Comparison of ENCODE assay signal across 9 cellular contexts in the genomic region with DNA sequence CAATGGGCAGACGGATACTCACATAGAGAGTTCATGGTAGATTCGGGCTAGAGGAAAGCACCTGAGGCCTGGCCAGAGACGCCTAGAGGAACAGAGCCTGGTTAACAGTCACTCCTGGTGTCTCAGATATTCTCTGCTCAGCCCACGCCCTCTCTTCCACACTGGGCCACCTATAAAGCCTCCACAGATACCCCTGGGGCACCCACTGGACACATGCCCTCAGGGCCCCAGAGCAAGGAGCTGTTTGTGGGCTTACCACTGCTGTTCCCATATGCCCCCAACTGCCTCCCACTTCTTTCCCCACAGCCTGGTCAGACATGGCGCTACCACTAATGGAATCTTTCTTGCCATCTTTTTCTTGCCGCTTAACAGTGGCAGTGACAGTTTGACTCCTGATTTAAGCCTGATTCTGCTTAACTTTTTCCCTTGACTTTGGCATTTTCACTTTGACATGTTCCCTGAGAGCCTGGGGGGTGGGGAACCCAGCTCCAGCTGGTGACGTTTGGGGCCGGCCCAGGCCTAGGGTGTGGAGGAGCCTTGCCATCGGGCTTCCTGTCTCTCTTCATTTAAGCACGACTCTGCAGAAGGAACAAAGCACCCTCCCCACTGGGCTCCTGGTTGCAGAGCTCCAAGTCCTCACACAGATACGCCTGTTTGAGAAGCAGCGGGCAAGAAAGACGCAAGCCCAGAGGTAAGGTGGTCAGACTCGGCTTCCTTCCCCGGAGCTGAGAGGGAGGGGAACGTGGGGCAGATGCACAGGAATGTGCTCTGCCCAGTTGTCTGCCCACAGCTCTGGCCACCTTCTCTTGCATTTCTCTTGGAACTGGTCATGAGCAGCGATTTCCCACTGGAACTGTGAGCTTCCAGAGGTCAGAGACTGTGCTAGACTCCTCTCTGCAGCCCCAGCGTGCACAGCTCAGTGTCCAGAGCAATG. TPM values are rescaled to one million over a fixed set of nuclear protein-coding genes. Genes with fewer than 3 reads are reported as not detected.
DNase-seq lines count a peak whose midpoint lies in the region; ATAC-seq, FAIRE-seq and TF ChIP-seq lines count a peak whose summit lies in the region.
"Had no signal": no experiment of that assay in that cellular context is flagged by ENCODE, and none has a peak within 500 bp of the region (broad histone marks: within the 10 kb centered on the region; RNA-seq: fewer than 3 reads in every experiment).

A gene (plus strand): TSS at position 557 of the 934 bp plus-strand sequence. CDS start 10,611 bp downstream, outside the sequence.

- no peaks in the 10 kb centered on the region for H3K27me3 ChIP-seq in small intestine (ENCODE audit: control insufficient read depth in 2 of 2, insufficient read depth in 2 of 2, low read length in 2 of 2)

- H3K4me3 Mint-ChIP-seq in activated CD4-positive, alpha-beta T cell treated with anti-CD3 and anti-CD28 coated beads for 36 hours: peak within 1 kb of the TSS; percentile 89
- H3K4me3 Mint-ChIP-seq in nephron progenitor cell: no peak within 1 kb of the TSS

- peak; percentile 79 for ATAC-seq in activated CD4-positive, alpha-beta T cell treated with anti-CD3 and anti-CD28 coated beads for 36 hours

- peak; percentile 65 for DNase-seq in GDM1 (lab: John Stamatoyannopoulos, UW)
- peak; percentile 94 for DNase-seq in activated CD4-positive, alpha-beta T cell treated with anti-CD3 and anti-CD28 coated beads for 36 hours
- peak in 33 of 42 donors; percentile 24 to 75 (median 50) for DNase-seq in head of caudate nucleus
- DNase-seq in small intestine: no peak
- DNase-seq in nephron progenitor cell: no peak
- DNase-seq in occipital lobe (lab: John Stamatoyannopoulos, UW): no peak
- DNase-seq in NCI-H510A (lab: John Stamatoyannopoulos, UW): no peak
- no peak for DNase-seq in SHP77 (lab: John Stamatoyannopoulos, UW)

- peaks cover 32% of the 10 kb centered on the region for H3K36me3 Mint-ChIP-seq in activated CD4-positive, alpha-beta T cell treated with anti-CD3 and anti-CD28 coated beads for 36 hours (ENCODE audit: low read depth)
- H3K36me3 Mint-ChIP-seq in nephron progenitor cell (ENCODE audit: low read depth): no peaks in the 10 kb centered on the region

- no peaks in the 10 kb centered on the region for H3K9me3 ChIP-seq in small intestine (ENCODE audit: control insufficient read depth, low read depth)
- H3K9me3 ChIP-seq: SJSA1 had no signal

- WGBS in small intestine, 3 donors: 50 to 59% (median 59%) methylated on average over 18 of the region's 18 CpGs

- peak within 1 kb of the TSS; percentile 9 to 39 for H3K27ac ChIP-seq in small intestine (ENCODE audit: low read depth in 1 of 2, low read length in 1 of 2)
- H3K27ac ChIP-seq: SJSA1 had no signal

- no peaks in the 10 kb centered on the region for H3K27me3 Mint-ChIP-seq in activated CD4-positive, alpha-beta T cell treated with anti-CD3 and anti-CD28 coated beads for 36 hours
- peaks cover 3% of the 10 kb centered on the region for H3K27me3 Mint-ChIP-seq in nephron progenitor cell (ENCODE audit: low read depth, poor library complexity)

- no peaks in the 10 kb centered on the region for H3K36me3 ChIP-seq in small intestine (ENCODE audit: control insufficient read depth in 2 of 2, insufficient read depth in 2 of 2, low read length in 2 of 2)
- H3K36me3 ChIP-seq: SJSA1 had no signal

- CTCF ChIA-PET in activated CD4-positive, alpha-beta T cell treated with anti-CD3 and anti-CD28 coated beads for 36 hours (lab: Charles Lee): interaction anchor here (0.7 to 2.9 kb wide), 8 partner anchors 9 to 156 kb away, joined by 3 to 37 read pairs (median 6); a partner anchor contains a TSS

- intact Hi-C loops in activated CD4-positive, alpha-beta T cell treated with anti-CD3 and anti-CD28 coated beads for 36 hours (cut with DNase I, micrococcal nuclease): loop anchor here (1.0 to 5.0 kb wide), 4 partner anchors 10 to 447 kb away; a partner anchor contains a TSS
- intact Hi-C loops in head of caudate nucleus (cut with DNase I): no loop called here

- no peaks in the 10 kb centered on the region for H3K9me3 Mint-ChIP-seq in activated CD4-positive, alpha-beta T cell treated with anti-CD3 and anti-CD28 coated beads for 36 hours (ENCODE audit: low read depth)
- H3K9me3 Mint-ChIP-seq in nephron progenitor cell: no peaks in the 10 kb centered on the region

- POLR2A ChIA-PET in activated CD4-positive, alpha-beta T cell treated with anti-CD3 and anti-CD28 coated beads for 36 hours (lab: Charles Lee): interaction anchor here (0.6 to 1.9 kb wide), 10 partner anchors 9 to 255 kb away, joined by 3 to 14 read pairs (median 4); a partner anchor contains a TSS

- H3K27ac Mint-ChIP-seq in activated CD4-positive, alpha-beta T cell treated with anti-CD3 and anti-CD28 coated beads for 36 hours: peak within 1 kb of the TSS; percentile 93
- no peak within 1 kb of the TSS for H3K27ac Mint-ChIP-seq in nephron progenitor cell

- FAIRE-seq in small intestine (lab: Jason Lieb, UNC): no peak

- peaks cover 60% of the 10 kb centered on the region for H3K4me1 Mint-ChIP-seq in activated CD4-positive, alpha-beta T cell treated with anti-CD3 and anti-CD28 coated beads for 36 hours
- H3K4me1 Mint-ChIP-seq in nephron progenitor cell: peaks cover 44% of the 10 kb centered on the region

- H3K4me1 ChIP-seq in small intestine (ENCODE audit: control insufficient read depth in 2 of 2, insufficient read depth in 1 of 2, low read depth in 1 of 2, low read length in 1 of 2): no peaks in the 10 kb centered on the region

- H3K4me3 ChIP-seq in small intestine (ENCODE audit: low read depth in 1 of 2, low read length in 2 of 2): peak within 1 kb of the TSS in 1 of 2 donors; percentile 39
- H3K4me3 ChIP-seq: SJSA1 had no signal

- TF ChIP-seq CTCF in nephron progenitor cell (IDR thresholded peaks at IDR 0.05): no peak

RNA-seq across cellular contexts. Expression of the gene that starts here (rescaled TPM):
- 100 to 1,000 TPM; 206 to 211 TPM for total RNA-seq in activated CD4-positive, alpha-beta T cell treated with anti-CD3 and anti-CD28 coated beads for 36 hours
- polyA plus RNA-seq in small intestine: 1 to 10 TPM in 2 of 3 donors, under 1 TPM in 1; 0.89 to 7.8 (median 5.1) TPM
- total RNA-seq in occipital lobe: 2.3 TPM
- total RNA-seq: SJSA1 had no signal

Comparison
In these comparisons a context has a peak if more than half of its experiments do, and no peak if none do; other contexts are left out.
1. RNA of the gene that starts here (total RNA-seq): 206 to 211 TPM in activated CD4-positive, alpha-beta T cell treated with anti-CD3 and anti-CD28 coated beads for 36 hours; 2.3 TPM in occipital lobe (single experiment); every median in the first group is over 10 times any median in the second.
2. DNase-seq: peak in GDM1 (single experiment), activated CD4-positive, alpha-beta T cell treated with anti-CD3 and anti-CD28 coated beads for 36 hours (single experiment) and head of caudate nucleus (33 of 42); none in small intestine (single experiment), nephron progenitor cell (single experiment), occipital lobe (single experiment), NCI-H510A (single experiment) and SHP77 (0 of 2).